24 cellular contexts compared by ENCODE assay signal in genomic region chr7:37000514-37000913, GRCh38.
"Had no signal": no experiment of that assay in that cellular context is flagged by ENCODE, and none has a peak within 500 bp of the region (broad histone marks: within the 10 kb centered on the region; RNA-seq: fewer than 3 reads in every experiment).

No MANE protein-coding gene starts in this region.

- DNase-seq: activated CD4-positive, alpha-beta memory T cell treated with anti-CD3 and anti-CD28 coated beads, Interleukin-2, amount 10 ng/mL, durations not matched to agents 7 days and 5 days; activated CD4-positive, alpha-beta T cell treated with anti-CD3 and anti-CD28 coated beads, Interleukin-2, amount 10 ng/mL, durations not matched to agents 24 days and 14 days; activated gamma-delta T cell treated with Interleukin-2 at 50 U/mL for 16 hours; activated T-cell treated with anti-CD3 and anti-CD28 coated beads for 4 hours; effector CD8-positive, alpha-beta T cell; foreskin melanocyte; kidney; lower lobe of right lung; naive thymus-derived CD8-positive, alpha-beta T cell; posterior cingulate gyrus; right lobe of liver; small intestine; stimulated activated CD4-positive, alpha-beta T cell treated with anti-CD3 and anti-CD28 coated beads, Interleukin-15, amount 100 ng/mL, for 24 hours; stomach; T-helper 2 cell had no signal

- H3K27me3 Mint-ChIP-seq: activated CD4-positive, alpha-beta memory T cell treated with anti-CD3 and anti-CD28 coated beads, Interleukin-2, amount 10 ng/mL, durations not matched to agents 7 days and 5 days; activated CD4-positive, alpha-beta T cell treated with anti-CD3 and anti-CD28 coated beads, Interleukin-2, amount 10 ng/mL, durations not matched to agents 24 days and 14 days; activated naive CD8-positive, alpha-beta T cell; dendritic cell treated with granulocyte-macrophage colony-stimulating factor and Interleukin-4, amounts not matched to agents 40 ng/mL and 50 ng/mL, for 4 days; naive thymus-derived CD8-positive, alpha-beta T cell; stimulated activated memory B cell treated with anti-CD40 and anti-IgM and Interleukin-4, amounts not matched to agents 10 μg/mL and 1 μg/mL and 100 μg/mL, for 72 hours; type B pancreatic cell had no signal

- H3K4me2 ChIP-seq: neural progenitor cell had no signal

- H3K4me3 Mint-ChIP-seq: activated CD4-positive, alpha-beta memory T cell treated with anti-CD3 and anti-CD28 coated beads, Interleukin-2, amount 10 ng/mL, durations not matched to agents 7 days and 5 days; activated CD4-positive, alpha-beta T cell treated with anti-CD3 and anti-CD28 coated beads, Interleukin-2, amount 10 ng/mL, durations not matched to agents 24 days and 14 days; activated naive CD8-positive, alpha-beta T cell; dendritic cell treated with granulocyte-macrophage colony-stimulating factor and Interleukin-4, amounts not matched to agents 40 ng/mL and 50 ng/mL, for 4 days; naive thymus-derived CD8-positive, alpha-beta T cell; neural progenitor cell; stimulated activated memory B cell treated with anti-CD40 and anti-IgM and Interleukin-4, amounts not matched to agents 10 μg/mL and 1 μg/mL and 100 μg/mL, for 72 hours; type B pancreatic cell had no signal

- H3K4me1 Mint-ChIP-seq: activated CD4-positive, alpha-beta memory T cell treated with anti-CD3 and anti-CD28 coated beads, Interleukin-2, amount 10 ng/mL, durations not matched to agents 7 days and 5 days; activated CD4-positive, alpha-beta T cell treated with anti-CD3 and anti-CD28 coated beads, Interleukin-2, amount 10 ng/mL, durations not matched to agents 24 days and 14 days; neural progenitor cell; stimulated activated memory B cell treated with anti-CD40 and anti-IgM and Interleukin-4, amounts not matched to agents 10 μg/mL and 1 μg/mL and 100 μg/mL, for 72 hours had no signal

- H2AFZ ChIP-seq: neural progenitor cell had no signal

- H3K36me3 Mint-ChIP-seq: neural progenitor cell, type B pancreatic cell had no signal

- H3K9ac ChIP-seq: neural progenitor cell had no signal

- H3K4me3 ChIP-seq: cardiac muscle cell, lower lobe of right lung, neural progenitor cell, right lobe of liver, stomach, vagina had no signal

- H3K36me3 ChIP-seq: cardiac muscle cell, lower lobe of right lung, neural progenitor cell, right lobe of liver, stomach, vagina had no signal

- H3K27me3 ChIP-seq: cardiac muscle cell, neural progenitor cell, right lobe of liver, stomach, vagina had no signal

- H3K27ac ChIP-seq: cardiac muscle cell, lower lobe of right lung, neural progenitor cell, right lobe of liver, stomach, vagina had no signal

- ATAC-seq: activated CD4-positive, CD25-positive, alpha-beta regulatory T cell treated with anti-CD3 and anti-CD28 coated beads, Interleukin-2, amount 50 U/mL, for 24 hours; left lobe of liver; lower lobe of right lung; naive thymus-derived CD8-positive, alpha-beta T cell; right lobe of liver; stimulated activated memory B cell treated with anti-CD40 and anti-IgM and Interleukin-4, amounts not matched to agents 10 μg/mL and 1 μg/mL and 100 μg/mL, for 72 hours had no signal

- H3K9me3 Mint-ChIP-seq: dendritic cell treated with granulocyte-macrophage colony-stimulating factor and Interleukin-4, amounts not matched to agents 40 ng/mL and 50 ng/mL, for 4 days; neural progenitor cell; stimulated activated memory B cell treated with anti-CD40 and anti-IgM and Interleukin-4, amounts not matched to agents 10 μg/mL and 1 μg/mL and 100 μg/mL, for 72 hours had no signal

- H3K27ac Mint-ChIP-seq: activated CD4-positive, alpha-beta memory T cell treated with anti-CD3 and anti-CD28 coated beads, Interleukin-2, amount 10 ng/mL, durations not matched to agents 7 days and 5 days; activated CD4-positive, alpha-beta T cell treated with anti-CD3 and anti-CD28 coated beads, Interleukin-2, amount 10 ng/mL, durations not matched to agents 24 days and 14 days; activated naive CD8-positive, alpha-beta T cell; dendritic cell treated with granulocyte-macrophage colony-stimulating factor and Interleukin-4, amounts not matched to agents 40 ng/mL and 50 ng/mL, for 4 days; neural progenitor cell; stimulated activated memory B cell treated with anti-CD40 and anti-IgM and Interleukin-4, amounts not matched to agents 10 μg/mL and 1 μg/mL and 100 μg/mL, for 72 hours; type B pancreatic cell had no signal

- H3K9me3 ChIP-seq: lower lobe of right lung, right lobe of liver, stomach, vagina had no signal

- H3K4me1 ChIP-seq: lower lobe of right lung, neural progenitor cell, right lobe of liver, vagina had no signal
